Comparison of ENCODE assay signal across 22 cellular contexts in the genomic region with DNA sequence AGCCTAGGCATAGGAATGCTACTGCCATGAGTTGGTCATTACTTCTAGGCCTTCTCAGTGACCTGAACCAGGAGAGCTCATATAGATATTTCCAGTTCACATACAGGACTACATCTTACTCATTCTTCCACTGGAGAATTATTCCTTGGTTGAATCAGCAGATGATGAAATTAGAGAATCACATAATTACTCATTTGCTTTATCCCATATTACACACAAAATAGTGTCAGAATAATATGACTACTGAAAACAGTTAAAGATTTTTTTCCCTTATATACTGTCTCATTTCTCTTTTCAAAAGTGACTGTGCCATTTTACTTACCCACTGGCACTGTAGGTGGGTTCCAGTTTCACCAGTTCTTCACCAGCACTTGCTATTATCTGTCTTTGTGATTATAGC. TPM values are rescaled to one million over a fixed set of nuclear protein-coding genes. Genes with fewer than 3 reads are reported as not detected.
DNase-seq lines count a peak whose midpoint lies in the region; ATAC-seq and TF ChIP-seq lines count a peak whose summit lies in the region.
"Had no signal": no experiment of that assay in that cellular context is flagged by ENCODE, and none has a peak within 500 bp of the region (broad histone marks: within the 10 kb centered on the region; RNA-seq: fewer than 3 reads in every experiment).

No MANE protein-coding gene starts in this region.

- H3K36me3 Mint-ChIP-seq in activated naive CD8-positive, alpha-beta T cell: peaks cover 18% of the 10 kb centered on the region
- H3K36me3 Mint-ChIP-seq in stimulated activated naive CD8-positive, alpha-beta T cell treated with anti-CD3 and anti-CD28 coated beads, Interleukin-15, Interleukin-2, amounts not matched to agents 100 ng/mL and 50 ng/mL, for 24 hours (ENCODE audit: low read depth): peaks cover 96% of the 10 kb centered on the region

- ATAC-seq in HG02870 (IDR thresholded peaks at IDR 0.05; ENCODE audit: unreplicated experiment) (peak; percentile 68), body of pancreas (no peak)
- ATAC-seq: HCT116, mucosa of descending colon, upper lobe of right lung had no signal

- no peak overlapping the region for H3K4me3 Mint-ChIP-seq in activated naive CD8-positive, alpha-beta T cell
- H3K4me3 Mint-ChIP-seq in stimulated activated naive CD8-positive, alpha-beta T cell treated with anti-CD3 and anti-CD28 coated beads, Interleukin-15, Interleukin-2, amounts not matched to agents 100 ng/mL and 50 ng/mL, for 24 hours: no peak overlapping the region
- H3K4me3 Mint-ChIP-seq: CD4-positive, CD25-positive, alpha-beta regulatory T cell; immature natural killer cell; neural progenitor cell had no signal

- H3K27me3 Mint-ChIP-seq in activated naive CD8-positive, alpha-beta T cell: no peaks in the 10 kb centered on the region
- H3K27me3 Mint-ChIP-seq in stimulated activated naive CD8-positive, alpha-beta T cell treated with anti-CD3 and anti-CD28 coated beads, Interleukin-15, Interleukin-2, amounts not matched to agents 100 ng/mL and 50 ng/mL, for 24 hours: no peaks in the 10 kb centered on the region
- H3K27me3 Mint-ChIP-seq: CD4-positive, CD25-positive, alpha-beta regulatory T cell had no signal

- no peak overlapping the region for H3K27ac ChIP-seq in body of pancreas
- no peak overlapping the region for H3K27ac ChIP-seq in sigmoid colon
- no peak overlapping the region for H3K27ac ChIP-seq in WERI-Rb-1
- H3K27ac ChIP-seq: neural progenitor cell, skin epidermis, upper lobe of right lung had no signal

- peaks cover 9 to 56% of the 10 kb centered on the region in 2 donors for H3K36me3 ChIP-seq in body of pancreas (replicated peaks in 1 of 2; ENCODE audit: insufficient read depth in 1 of 2, low read depth in 2 of 2)
- peaks cover 37 to 96% (median 51%) of the 10 kb centered on the region in 4 donors for H3K36me3 ChIP-seq in sigmoid colon
- peaks cover 75% of the 10 kb centered on the region for H3K36me3 ChIP-seq in WERI-Rb-1

- no peak for TF ChIP-seq EP300 in sigmoid colon (IDR thresholded peaks at IDR 0.05)

- H3K27me3 ChIP-seq in body of pancreas: no peaks in the 10 kb centered on the region
- no peaks in the 10 kb centered on the region for H3K27me3 ChIP-seq in sigmoid colon
- no peaks in the 10 kb centered on the region for H3K27me3 ChIP-seq in WERI-Rb-1 (ENCODE audit: insufficient read depth, low read depth, severe bottlenecking)
- H3K27me3 ChIP-seq: neural progenitor cell, upper lobe of right lung had no signal

- peak; percentile 6 for DNase-seq in stimulated activated CD4-positive, alpha-beta T cell treated with anti-CD3 and anti-CD28 coated beads, Interleukin-1b, Interleukin-23, amount 100 ng/mL, for 48 hours
- no peak for DNase-seq in stimulated activated CD4-positive, alpha-beta T cell treated with anti-CD3 and anti-CD28 coated beads, Interleukin-2, amount 100 ng/mL, for 24 hours
- DNase-seq in body of pancreas (no peak), sigmoid colon (no peak), WERI-Rb-1 (no peak)
- DNase-seq: amniotic stem cell; CD4-positive, CD25-positive, alpha-beta regulatory T cell; dermis blood vessel endothelial cell; immature natural killer cell; MM.1S; mucosa of descending colon; NCI-H1436 treated with DMSO at 0.1 percent for 48 hours; NCI-H2171; NCI-H69; stimulated activated CD4-positive, alpha-beta T cell treated with anti-CD3 and anti-CD28 coated beads, Interleukin-4, amount 100 ng/mL, for 4 hours; upper lobe of right lung had no signal

- H3K9me3 Mint-ChIP-seq in activated naive CD8-positive, alpha-beta T cell (ENCODE audit: low read depth): no peaks in the 10 kb centered on the region
- H3K9me3 Mint-ChIP-seq in stimulated activated naive CD8-positive, alpha-beta T cell treated with anti-CD3 and anti-CD28 coated beads, Interleukin-15, Interleukin-2, amounts not matched to agents 100 ng/mL and 50 ng/mL, for 24 hours: peaks cover 3% of the 10 kb centered on the region
- H3K9me3 Mint-ChIP-seq: CD4-positive, CD25-positive, alpha-beta regulatory T cell; immature natural killer cell; neural progenitor cell had no signal

- peaks cover 22% of the 10 kb centered on the region for H3K4me1 Mint-ChIP-seq in activated naive CD8-positive, alpha-beta T cell (ENCODE audit: low read depth)
- H3K4me1 Mint-ChIP-seq in stimulated activated naive CD8-positive, alpha-beta T cell treated with anti-CD3 and anti-CD28 coated beads, Interleukin-15, Interleukin-2, amounts not matched to agents 100 ng/mL and 50 ng/mL, for 24 hours (ENCODE audit: low read depth): peaks cover 25% of the 10 kb centered on the region
- H3K4me1 Mint-ChIP-seq: neural progenitor cell had no signal

- no peak overlapping the region for H3K4me3 ChIP-seq in body of pancreas
- H3K4me3 ChIP-seq in sigmoid colon: no peak overlapping the region
- no peak overlapping the region for H3K4me3 ChIP-seq in WERI-Rb-1 (ENCODE audit: low read depth, low read length)
- H3K4me3 ChIP-seq: mucosa of descending colon, neural progenitor cell, skin epidermis, upper lobe of right lung had no signal

- H3K9me3 ChIP-seq in body of pancreas (no peaks in the 10 kb centered on the region), sigmoid colon (no peaks in the 10 kb centered on the region), WERI-Rb-1 (ENCODE audit: severe bottlenecking) (no peaks in the 10 kb centered on the region)
- H3K9me3 ChIP-seq: mucosa of descending colon, upper lobe of right lung had no signal

- intact Hi-C loops in body of pancreas (cut with DNase I): no loop called here
- intact Hi-C loops in sigmoid colon (cut with DNase I): no loop called here

- no peak for TF ChIP-seq CTCF in body of pancreas (IDR thresholded peaks at IDR 0.05)
- TF ChIP-seq CTCF in sigmoid colon (IDR thresholded peaks at IDR 0.05): no peak
- TF ChIP-seq CTCF in WERI-Rb-1 (IDR thresholded peaks at IDR 0.05; ENCODE audit: low read depth, low read length): no peak

- H3K4me1 ChIP-seq in body of pancreas (no peaks in the 10 kb centered on the region), sigmoid colon (no peaks in the 10 kb centered on the region)
- H3K4me1 ChIP-seq: neural progenitor cell, upper lobe of right lung had no signal

- no peak for TF ChIP-seq POLR2A in body of pancreas (IDR thresholded peaks at IDR 0.05)
- no peak for TF ChIP-seq POLR2A in sigmoid colon (IDR thresholded peaks at IDR 0.05)

- H3K27ac Mint-ChIP-seq in activated naive CD8-positive, alpha-beta T cell: peak overlapping the region; percentile 79
- H3K27ac Mint-ChIP-seq in stimulated activated naive CD8-positive, alpha-beta T cell treated with anti-CD3 and anti-CD28 coated beads, Interleukin-15, Interleukin-2, amounts not matched to agents 100 ng/mL and 50 ng/mL, for 24 hours: peak overlapping the region; percentile 78
- H3K27ac Mint-ChIP-seq: immature natural killer cell, neural progenitor cell had no signal

RNA-seq across cellular contexts. Expression of gene BMS1, which starts 18.5 kb away (rescaled TPM):
- 1 to 10 TPM; 8.0 to 8.6 TPM for total RNA-seq in body of pancreas
- 10 to 100 TPM; 12.2 to 14.3 (median 13.3) TPM for total RNA-seq in sigmoid colon
- 10 to 100 TPM in 1 of 3 donors, 1 to 10 TPM in 2; 5.4 to 11.6 (median 5.5) TPM for polyA plus RNA-seq in sigmoid colon
